Comparison of ENCODE assay signal across 26 cellular contexts in genomic region chr6:44404022-44404714, GRCh38.
"Had no signal": no experiment of that assay in that cellular context is flagged by ENCODE, and none has a peak within 500 bp of the region (broad histone marks: within the 10 kb centered on the region; RNA-seq: fewer than 3 reads in every experiment).

No MANE protein-coding gene starts in this region.

- H3K9ac ChIP-seq: KMS-11 had no signal

- FAIRE-seq: RCC 7860, TTC549 had no signal

- ATAC-seq: activated CD8-positive, alpha-beta T cell treated with anti-CD3 and anti-CD28 coated beads for 36 hours; activated T-cell treated with anti-CD3 and anti-CD28 coated beads, Interleukin-2, amount 50 U/mL, for 72 hours had no signal

- H3K27ac ChIP-seq: KMS-11 had no signal

- H3K4me2 ChIP-seq: KMS-11 had no signal

- DNase-seq: activated CD4-positive, alpha-beta T cell treated with anti-CD3 and anti-CD28 coated beads, Interleukin-2, amount 50 U/mL, for 1 hour; activated CD4-positive, CD25-positive, alpha-beta regulatory T cell; activated CD8-positive, alpha-beta memory T cell treated with anti-CD3 and anti-CD28 coated beads, Interleukin-2, amount 50 U/mL, for 4 hours; activated CD8-positive, alpha-beta T cell treated with anti-CD3 and anti-CD28 coated beads for 36 hours; activated gamma-delta T cell treated with Interleukin-2 at 50 U/mL for 16 hours; activated naive CD4-positive, alpha-beta T cell treated with anti-CD3 and anti-CD28 coated beads, Interleukin-2, amount 10 ng/mL, durations not matched to agents 7 days and 5 days; activated naive CD8-positive, alpha-beta T cell treated with anti-CD3 and anti-CD28 coated beads for 36 hours; activated T-cell treated with anti-CD3 and anti-CD28 coated beads, Interleukin-2, amount 50 U/mL, for 72 hours; anterior cingulate cortex; MV-4-11; NCI-H1092 treated with DMSO at 0.1 percent for 48 hours; NCI-H1417 treated with DMSO at 0.1 percent for 48 hours; NCI-H1694; NCI-H2029; NCI-H2107; NCI-H2171 treated with DMSO at 0.1 percent for 48 hours; NCI-H226; NCI-H526 treated with DMSO at 0.1 percent for 48 hours; NCI-H82; OCI-M1; SHP77 treated with DMSO at 0.1 percent for 48 hours; T-helper 2 cell; T1000 had no signal
